20 cellular contexts compared by ENCODE assay signal in genomic region chr3:23743141-23743784, GRCh38.
DNase-seq lines count a peak whose midpoint lies in the region; ATAC-seq, FAIRE-seq and TF ChIP-seq lines count a peak whose summit lies in the region.
"Had no signal": no experiment of that assay in that cellular context is flagged by ENCODE, and none has a peak within 500 bp of the region (broad histone marks: within the 10 kb centered on the region; RNA-seq: fewer than 3 reads in every experiment).

No MANE protein-coding gene starts in this region.

- no peaks in the 10 kb centered on the region for H3K9me2 ChIP-seq in PC-3 (replicated peaks; ENCODE audit: low read length)

- POLR2A ChIA-PET in PC-3 (lab: Charles Lee; ENCODE audit: unreplicated experiment): no interaction called here

- no TSS peak for BruUV-seq in PC-3 (replicated peaks; lab: Mats Ljungman, UMichigan)

- peak; percentile 42; the same call in 1 of the 2 replicates for TF ChIP-seq CTCF in PC-3 (conservative IDR thresholded peaks at IDR 0.05; ENCODE audit: low read depth, low read length)
- TF ChIP-seq CTCF in keratinocyte (optimal IDR thresholded peaks at IDR 0.05 in 1 of 3, IDR thresholded peaks at IDR 0.05 in 1 of 3, conservative IDR thresholded peaks at IDR 0.05 in 1 of 3; ENCODE audit: extremely low read depth in 1 of 3, insufficient read depth in 2 of 3, low read length in 3 of 3): no peak
- no peak for TF ChIP-seq CTCF in retinal pigment epithelial cell (conservative IDR thresholded peaks at IDR 0.05; ENCODE audit: low read depth, low read length)

- CTCF ChIA-PET in PC-3 (lab: Charles Lee): interaction anchor here (0.5 kb wide), 1 partner anchor 18 kb away, joined by 3 read pairs; no protein-coding TSS in a partner anchor

- peaks cover 62% of the 10 kb centered on the region for H3K4me1 ChIP-seq in PC-3 (ENCODE audit: insufficient read depth, low read length)
- H3K4me1 ChIP-seq in keratinocyte (ENCODE audit: control insufficient read depth, extremely low read depth, insufficient read depth, low read length): peaks cover 39% of the 10 kb centered on the region

- peaks cover 11% of the 10 kb centered on the region for H3F3A ChIP-seq in PC-3 (ENCODE audit: low read length, unreplicated experiment)

- H3K79me2 ChIP-seq in PC-3 (ENCODE audit: low read length) (no peaks in the 10 kb centered on the region), keratinocyte (ENCODE audit: control insufficient read depth, insufficient read depth, low read length) (no peaks in the 10 kb centered on the region)

- H3K27me3 ChIP-seq in PC-3 (ENCODE audit: low read length) (no peaks in the 10 kb centered on the region), keratinocyte (ENCODE audit: control insufficient read depth, extremely low read depth, insufficient read depth, low read length) (no peaks in the 10 kb centered on the region)
- H3K27me3 ChIP-seq: gastrocnemius medialis had no signal

- H3K9me1 ChIP-seq in keratinocyte (ENCODE audit: control insufficient read depth, extremely low read depth, insufficient read depth, low read length): no peaks in the 10 kb centered on the region

- no peaks in the 10 kb centered on the region for H3K9me3 ChIP-seq in PC-3 (ENCODE audit: low read length)
- no peaks in the 10 kb centered on the region for H3K9me3 ChIP-seq in keratinocyte (ENCODE audit: control insufficient read depth, low read depth, low read length)
- H3K9me3 ChIP-seq: gastrocnemius medialis had no signal

- no peak for FAIRE-seq in keratinocyte (lab: Jason Lieb, UNC)
- FAIRE-seq: A204.1 had no signal

- dilution Hi-C loops in keratinocyte (cut with MboI; ENCODE audit: extremely low pct_ligation_motif_present, low sequenced_read_pairs): no loop called here

- no peak for ATAC-seq in PC-3
- no peak for ATAC-seq in HG03095 (IDR thresholded peaks at IDR 0.05; ENCODE audit: unreplicated experiment)
- ATAC-seq: activated CD8-positive, alpha-beta memory T cell treated with anti-CD3 and anti-CD28 coated beads, Interleukin-2, amount 10 ng/mL, durations not matched to agents 7 days and 5 days; CD8-positive, alpha-beta T cell; effector memory CD8-positive, alpha-beta T cell; gastrocnemius medialis; left colon; natural killer cell; stimulated activated naive CD8-positive, alpha-beta T cell treated with anti-CD3 and anti-CD28 coated beads, Interleukin-15, Interleukin-2, amounts not matched to agents 100 U/mL and 50 U/mL, for 24 hours had no signal

- intact Hi-C loops in PC-3 (cut with micrococcal nuclease): loop anchor here (5.0 to 10.0 kb wide), 2 partner anchors 212 to 421 kb away; no protein-coding TSS in a partner anchor

- DNase-seq in NCI-H146 (lab: John Stamatoyannopoulos, UW) (peak; percentile 25), NCI-H146 treated with DMSO at 0.1 percent for 48 hours (lab: John Stamatoyannopoulos, UW; ENCODE audit: unreplicated experiment) (no peak), PC-3 (peak; percentile 59), keratinocyte (ENCODE audit: low read depth, low spot score) (no peak), retinal pigment epithelial cell (ENCODE audit: low read depth) (no peak), mucosa of gallbladder (ENCODE audit: low spot score) (no peak), SKM-1 treated with dmso at 0.1 percent for 144 hours (lab: John Stamatoyannopoulos, UW; ENCODE audit: unreplicated experiment) (no peak)
- DNase-seq: activated CD8-positive, alpha-beta memory T cell treated with anti-CD3 and anti-CD28 coated beads, Interleukin-2, amount 10 ng/mL, durations not matched to agents 7 days and 5 days; activated naive CD4-positive, alpha-beta T cell treated with anti-CD3 and anti-CD28 coated beads for 36 hours; CD8-positive, alpha-beta T cell; effector memory CD8-positive, alpha-beta T cell; gastrocnemius medialis; GM23248; natural killer cell; stimulated activated naive CD8-positive, alpha-beta T cell treated with anti-CD3 and anti-CD28 coated beads, Interleukin-15, Interleukin-2, amounts not matched to agents 100 U/mL and 50 U/mL, for 24 hours; WERI-Rb-1 had no signal

- H3K4me3 ChIP-seq in PC-3 (ENCODE audit: low read length): peak overlapping the region; percentile 66
- no peak overlapping the region for H3K4me3 ChIP-seq in keratinocyte (ENCODE audit: control insufficient read depth in 2 of 3, extremely low read depth in 1 of 3, insufficient read depth in 2 of 3, low read depth in 1 of 3, low read length in 3 of 3)
- H3K4me3 ChIP-seq in retinal pigment epithelial cell (ENCODE audit: low read length): peak overlapping the region; percentile 8
- H3K4me3 ChIP-seq: gastrocnemius medialis, GM23248 had no signal

- H3K4me2 ChIP-seq in PC-3 (ENCODE audit: low read length) (peak overlapping the region; percentile 88), keratinocyte (ENCODE audit: control insufficient read depth, extremely low read depth, insufficient read depth, low read depth, low read length) (peak overlapping the region; percentile 40)

- H3K27ac ChIP-seq in PC-3 (ENCODE audit: low read length) (no peak overlapping the region), keratinocyte (ENCODE audit: control insufficient read depth, insufficient read depth, low read length) (no peak overlapping the region)
- H3K27ac ChIP-seq: gastrocnemius medialis, GM23248, HL-60, WERI-Rb-1 had no signal

- peak overlapping the region; percentile 37 for H3K9ac ChIP-seq in PC-3 (ENCODE audit: low read length)
- no peak overlapping the region for H3K9ac ChIP-seq in keratinocyte (ENCODE audit: control insufficient read depth, extremely low read depth, insufficient read depth, low read length)
- H3K9ac ChIP-seq: GM23248 had no signal

- H2AFZ ChIP-seq in PC-3 (ENCODE audit: low read length) (peak overlapping the region; percentile 86), keratinocyte (ENCODE audit: control insufficient read depth, low read length) (no peak overlapping the region)
- H2AFZ ChIP-seq: GM23248 had no signal

- H3K36me3 ChIP-seq in PC-3 (ENCODE audit: low read depth, low read length) (no peaks in the 10 kb centered on the region), keratinocyte (ENCODE audit: control insufficient read depth in 2 of 2, extremely low read depth in 1 of 2, insufficient read depth in 2 of 2, low read length in 2 of 2) (no peaks in the 10 kb centered on the region)
- H3K36me3 ChIP-seq: gastrocnemius medialis, WERI-Rb-1 had no signal

- no peaks in the 10 kb centered on the region for H4K20me1 ChIP-seq in PC-3 (ENCODE audit: low read length)
- H4K20me1 ChIP-seq in keratinocyte (ENCODE audit: control insufficient read depth, extremely low read depth, insufficient read depth, low read length): no peaks in the 10 kb centered on the region

Comparison
In these comparisons a context has a peak if more than half of its experiments do, and no peak if none do; other contexts are left out.
1. DNase-seq: peak in NCI-H146 (single experiment) and PC-3 (single experiment); none in NCI-H146 treated with DMSO at 0.1 percent for 48 hours (single experiment), keratinocyte (single experiment), retinal pigment epithelial cell (single experiment), mucosa of gallbladder (single experiment) and SKM-1 treated with dmso at 0.1 percent for 144 hours (single experiment).
2. H3K4me3 ChIP-seq: peak in PC-3 (single experiment) and retinal pigment epithelial cell (single experiment); none in keratinocyte (0 of 3).